ENCODE assay signal across 21 cellular contexts in genomic region chr17:10087333-10087732, GRCh38.
A peak's percentile ranks its signal among the peaks of the same experiment; 100 is the strongest.
DNase-seq lines count a peak whose midpoint lies in the region; ATAC-seq, FAIRE-seq and TF ChIP-seq lines count a peak whose summit lies in the region.
"Had no signal": no experiment of that assay in that cellular context is flagged by ENCODE, and none has a peak within 500 bp of the region (broad histone marks: within the 10 kb centered on the region; RNA-seq: fewer than 3 reads in every experiment).

No MANE protein-coding gene starts in this region.

- no peak overlapping the region for H2BK5ac ChIP-seq in mesenchymal stem cell (ENCODE audit: low read depth, low read length, poor library complexity, severe bottlenecking)

- TF ChIP-seq EP300 in GM12878 (IDR thresholded peaks at IDR 0.05; ENCODE audit: borderline replicate concordance in 1 of 2, control insufficient read depth in 1 of 2, low read depth in 2 of 2, low read length in 2 of 2) (no peak), transverse colon (IDR thresholded peaks at IDR 0.05; ENCODE audit: low read depth) (no peak)

- H3K36me3 ChIP-seq in GM12878 (ENCODE audit: control insufficient read depth in 2 of 2, insufficient read depth in 2 of 2, low read length in 1 of 2) (no peaks in the 10 kb centered on the region), mesenchymal stem cell (ENCODE audit: control insufficient read depth in 1 of 2, insufficient read depth in 2 of 2, low read depth in 1 of 2, low read length in 2 of 2) (no peaks in the 10 kb centered on the region), upper lobe of right lung (no peaks in the 10 kb centered on the region), transverse colon (no peaks in the 10 kb centered on the region)
- H3K36me3 ChIP-seq: SJSA1, tibial artery had no signal

- POLR2A ChIA-PET in GM12878 (lab: Charles Lee), result no interaction called here

- DNase-seq in Right ventricle myocardium inferior (ENCODE audit: missing footprints) (no peak), cardiac septum (ENCODE audit: low spot score) (no peak), GM12878 (ENCODE audit: low read depth, low spot score) (no peak), mesenchymal stem cell (no peak), upper lobe of right lung (no peak), NCI-H2171 (lab: John Stamatoyannopoulos, UW) (no peak), NCI-H2227 (lab: John Stamatoyannopoulos, UW; ENCODE audit: unreplicated experiment) (no peak), transverse colon (no peak)
- DNase-seq: activated CD4-positive, alpha-beta memory T cell treated with anti-CD3 and anti-CD28 coated beads for 36 hours; EL; foreskin keratinocyte; NK-92 treated with Interleukin-12 subunit alpha and Interleukin-12 subunit beta, amount 100 ng/mL, for 24 hours; occipital lobe; stimulated activated CD4-positive, alpha-beta T cell treated with anti-CD3 and anti-CD28 coated beads, Interleukin-4, amount 100 ng/mL, for 4 hours had no signal

- 27% methylated on average over 3 of the region's 3 CpGs for WGBS in GM12878 (ENCODE audit: insufficient coverage, insufficient replicate concordance, low lambda C conversion rate, missing lambda C conversion rate)
- 91% methylated on average over 1 of the region's 3 CpGs for WGBS in mesenchymal stem cell
- 70 to 74% methylated on average over 2 to 3 of the region's 3 CpGs for WGBS in transverse colon (ENCODE audit: low coverage in 1 of 2), 2 donors

- FAIRE-seq in GM12878 (lab: Jason Lieb, UNC), result peak; percentile 23
- FAIRE-seq: A204.1, endothelial cell of umbilical vein, H54, TTC549 had no signal

- ATAC-seq in Right ventricle myocardium inferior (peak; percentile 57), GM12878 (no peak), upper lobe of right lung (peak; percentile 66)
- ATAC-seq: foreskin keratinocyte had no signal

- no peak for TF ChIP-seq RAD21 in GM12878 (IDR thresholded peaks at IDR 0.05; ENCODE audit: insufficient read depth, low read depth, low read length)

- CTCF ChIA-PET in GM12878 (lab: Yijun Ruan, JAX), result interaction anchor here (0.5 to 0.6 kb wide), 2 partner anchors 73 to 118 kb away, joined by 3 read pairs; no protein-coding TSS in a partner anchor

- no TSS peak for BruUV-seq in GM12878 (replicated peaks; lab: Mats Ljungman, UMichigan)

- H3K9me3 ChIP-seq in GM12878 (replicated peaks; ENCODE audit: control insufficient read depth, insufficient read depth, low read length) (peaks cover 2% of the 10 kb centered on the region; the same call in 1 of the 3 replicates), mesenchymal stem cell (ENCODE audit: control insufficient read depth, low read length) (peaks cover 2% of the 10 kb centered on the region), upper lobe of right lung (peaks cover 2% of the 10 kb centered on the region), transverse colon (no peaks in the 10 kb centered on the region)
- H3K9me3 ChIP-seq: SJSA1 had no signal

- H4K91ac ChIP-seq in mesenchymal stem cell (ENCODE audit: low read length), result no peak overlapping the region

- no peak overlapping the region for H2BK15ac ChIP-seq in mesenchymal stem cell (ENCODE audit: low read depth, poor library complexity, severe bottlenecking)

- H3K4me3 ChIP-seq in GM12878, result no peak overlapping the region
- no peak overlapping the region for H3K4me3 ChIP-seq in mesenchymal stem cell (ENCODE audit: insufficient read depth in 1 of 2, low read depth in 1 of 2, low read length in 2 of 2)
- no peak overlapping the region for H3K4me3 ChIP-seq in upper lobe of right lung
- no peak overlapping the region for H3K4me3 ChIP-seq in transverse colon
- H3K4me3 ChIP-seq: lung, SJSA1, tibial artery had no signal

- intact Hi-C loops in Right ventricle myocardium inferior (cut with DNase I), result no loop called here
- intact Hi-C loops in cardiac septum (cut with DNase I), result no loop called here
- intact Hi-C loops in GM12878 (cut with micrococcal nuclease; ENCODE audit: unreplicated experiment), result no loop called here
- intact Hi-C loops in upper lobe of right lung (cut with DNase I), result no loop called here
- intact Hi-C loops in transverse colon (cut with DNase I; ENCODE audit: low total_unique reads), result no loop called here

- no peak overlapping the region for H3K4me2 ChIP-seq in GM12878 (ENCODE audit: control insufficient read depth, insufficient read depth)
- H3K4me2 ChIP-seq in mesenchymal stem cell (ENCODE audit: low read length, poor library complexity, severe bottlenecking), result no peak overlapping the region

- H3K9ac ChIP-seq in GM12878 (ENCODE audit: control insufficient read depth, insufficient read depth, low read length) (no peak overlapping the region), mesenchymal stem cell (ENCODE audit: low read length) (peak overlapping the region; percentile 2)

- peaks cover 6% of the 10 kb centered on the region for H3K79me1 ChIP-seq in mesenchymal stem cell (replicated peaks; ENCODE audit: low read length, poor library complexity, severe bottlenecking)

- no peak for TF ChIP-seq CTCF in GM12878 (IDR thresholded peaks at IDR 0.05 in 2 of 3, conservative IDR thresholded peaks at IDR 0.05 in 1 of 3; ENCODE audit: control insufficient read depth in 2 of 3, extremely low read depth in 1 of 3, insufficient read depth in 1 of 3, low read depth in 3 of 3, low read length in 3 of 3)
- TF ChIP-seq CTCF in upper lobe of right lung (IDR thresholded peaks at IDR 0.05), result no peak
- no peak for TF ChIP-seq CTCF in transverse colon (IDR thresholded peaks at IDR 0.05)

- no peaks in the 10 kb centered on the region for H3K79me2 ChIP-seq in GM12878 (ENCODE audit: control insufficient read depth, insufficient read depth, low read length)

- in situ Hi-C loops in GM12878 (cut with MboI), result no loop called here
- in situ Hi-C loops in transverse colon (cut with MboI; ENCODE audit: low pct_ligation_motif_present in 1 of 4, low pct_unique_long_range_greater_than_20kb in 1 of 4, low sequenced_read_pairs in 3 of 4), result no loop called here

- peak overlapping the region in 1 of 2 experiments; percentile 65 for H3K23ac ChIP-seq in mesenchymal stem cell (ENCODE audit: low read length in 2 of 2)

- no peak overlapping the region for H2AK5ac ChIP-seq in mesenchymal stem cell (ENCODE audit: low read length, severe bottlenecking)

- peak overlapping the region in 1 of 2 experiments; percentile 21 for H2BK12ac ChIP-seq in mesenchymal stem cell (ENCODE audit: low read length in 2 of 2)

- H3K4me1 ChIP-seq in GM12878 (ENCODE audit: control insufficient read depth, insufficient read depth, low read length) (no peaks in the 10 kb centered on the region; the same call in 1 of the 2 replicates), mesenchymal stem cell (ENCODE audit: control insufficient read depth, insufficient read depth, low read depth, low read length) (peaks cover 11% of the 10 kb centered on the region), upper lobe of right lung (peaks cover 10% of the 10 kb centered on the region), transverse colon (peaks cover 0 to 17% (median 7%) of the 10 kb centered on the region in 4 donors)
- H3K4me1 ChIP-seq: tibial artery had no signal

- RAD21 ChIA-PET in GM12878 (lab: Charles Lee; ENCODE audit: unreplicated experiment), result no interaction called here

- no peak overlapping the region; the same call in 1 of the 2 replicates for H2AFZ ChIP-seq in GM12878 (ENCODE audit: control insufficient read depth, low read depth, low read length)
- H2AFZ ChIP-seq in mesenchymal stem cell (ENCODE audit: low read depth, low read length), result no peak overlapping the region

- no peak overlapping the region for H2BK120ac ChIP-seq in mesenchymal stem cell (ENCODE audit: low read depth, low read length)

- H3K27me3 ChIP-seq in GM12878 (replicated peaks in 1 of 2; ENCODE audit: control insufficient read depth in 2 of 2, insufficient read depth in 2 of 2, low read length in 1 of 2), result peaks cover 0 to 2% of the 10 kb centered on the region in 2 experiments; a peak in 1 of 4 replicates
- H3K27me3 ChIP-seq in mesenchymal stem cell (ENCODE audit: control insufficient read depth in 1 of 2, insufficient read depth in 1 of 2, low read length in 2 of 2), result no peaks in the 10 kb centered on the region
- peaks cover 3% of the 10 kb centered on the region for H3K27me3 ChIP-seq in upper lobe of right lung
- no peaks in the 10 kb centered on the region for H3K27me3 ChIP-seq in transverse colon
- H3K27me3 ChIP-seq: foreskin keratinocyte, SJSA1 had no signal

- peak overlapping the region in 1 of 2 experiments; percentile 54 for H3K18ac ChIP-seq in mesenchymal stem cell (ENCODE audit: low read depth in 1 of 2, low read length in 2 of 2)

- H3K4ac ChIP-seq in mesenchymal stem cell (ENCODE audit: low read depth in 1 of 2, low read length in 2 of 2), result no peak overlapping the region

- TF ChIP-seq POLR2A in GM12878 (IDR thresholded peaks at IDR 0.05; ENCODE audit: low read depth, low read length) (no peak), transverse colon (IDR thresholded peaks at IDR 0.05) (no peak)

- H4K8ac ChIP-seq in mesenchymal stem cell (ENCODE audit: low read length), result no peak overlapping the region

- SMC1A ChIA-PET in GM12878 (lab: Charles Lee; ENCODE audit: uncharacterized antibody, unreplicated experiment), result no interaction called here

- no peaks in the 10 kb centered on the region for H4K20me1 ChIP-seq in GM12878 (ENCODE audit: control insufficient read depth, insufficient read depth)

- H3K14ac ChIP-seq in mesenchymal stem cell (ENCODE audit: low read length in 2 of 2), result peak overlapping the region in 1 of 2 experiments; percentile 63

- H3K27ac ChIP-seq in GM12878 (ENCODE audit: control insufficient read depth, insufficient read depth) (no peak overlapping the region), mesenchymal stem cell (ENCODE audit: low read length, poor library complexity, severe bottlenecking) (no peak overlapping the region), upper lobe of right lung (no peak overlapping the region), transverse colon (no peak overlapping the region)
- H3K27ac ChIP-seq: foreskin keratinocyte, SJSA1, tibial artery had no signal

TF ChIP-seq in GM12878, 131 proteins besides CTCF, POLR2A, EP300 and RAD21 (continues in another document):
- TF ChIP-seq ZNF217 (IDR thresholded peaks at IDR 0.05) (no peak), BCL11A (IDR thresholded peaks at IDR 0.05; ENCODE audit: low read depth, low read length) (no peak), RELB (IDR thresholded peaks at IDR 0.05; ENCODE audit: low read depth) (no peak), POU2F2 (IDR thresholded peaks at IDR 0.05; ENCODE audit: borderline replicate concordance, low read depth, low read length) (no peak)
